8 cellular contexts compared by ENCODE assay signal in the genomic region with DNA sequence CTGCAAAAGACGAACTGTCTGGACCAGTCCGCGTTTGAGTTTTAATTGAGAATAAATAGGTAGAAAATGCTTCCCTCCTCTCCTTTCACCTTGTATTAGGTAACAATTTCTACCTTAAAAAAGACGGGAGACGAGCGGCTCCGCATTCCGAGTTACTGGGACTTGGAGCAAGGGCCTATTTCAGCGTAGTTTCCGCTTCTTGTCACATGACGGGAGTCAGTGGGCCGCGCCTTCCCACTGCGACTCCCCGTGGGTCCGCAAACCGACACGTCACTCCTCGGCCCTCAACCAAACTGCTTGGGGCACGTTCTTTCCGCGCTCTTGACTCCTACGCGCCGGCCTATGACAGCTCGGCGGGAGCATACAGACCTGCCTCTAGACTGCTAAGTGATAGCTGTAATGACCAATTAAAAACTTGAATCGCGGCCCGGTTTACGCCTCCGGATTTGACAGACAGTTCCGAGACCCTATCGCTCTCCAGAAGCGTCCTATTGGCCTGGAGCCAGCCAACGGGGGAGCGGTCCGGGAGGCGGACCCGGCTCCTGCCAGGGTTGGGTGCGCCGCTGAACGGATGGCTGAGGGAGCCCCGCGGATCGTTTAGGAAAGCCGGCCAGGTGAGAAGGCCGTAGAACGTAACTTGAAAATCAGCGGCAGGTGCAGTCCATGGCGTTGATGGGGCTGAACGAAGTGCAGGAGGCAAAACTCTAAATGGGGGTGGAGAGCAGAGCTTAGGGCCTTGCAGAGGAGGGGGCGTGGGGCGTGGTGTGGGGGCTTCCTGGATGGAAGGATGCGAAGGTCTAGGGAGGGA. TPM values are rescaled to one million over a fixed set of nuclear protein-coding genes. Genes with fewer than 3 reads are reported as not detected.
A peak's percentile ranks its signal among the peaks of the same experiment; 100 is the strongest.
DNase-seq lines count a peak whose midpoint lies in the region; ATAC-seq and TF ChIP-seq lines count a peak whose summit lies in the region.

A gene (plus strand): TSS at position 548 of the 808 bp plus-strand sequence. CDS start 3,064 bp downstream, outside the sequence.

- TF ChIP-seq CTCF in upper lobe of right lung (IDR thresholded peaks at IDR 0.05): no peak

- peak within 1 kb of the TSS; percentile 99 for H3K4me3 Mint-ChIP-seq in T-helper 17 cell

- peak within 1 kb of the TSS; percentile 99 for H3K27ac Mint-ChIP-seq in T-helper 17 cell

- peaks cover 20% of the 10 kb centered on the region for H3K4me1 ChIP-seq in upper lobe of right lung

- intact Hi-C loops in left cardiac atrium (cut with DNase I): loop anchor here in 1 of 2 donors (2.0 kb wide), 1 partner anchor 32 kb away; a partner anchor contains a TSS
- intact Hi-C loops in posterior vena cava (cut with DNase I): no loop called here
- intact Hi-C loops in upper lobe of right lung (cut with DNase I): no loop called here

- H3K9me3 ChIP-seq in T-helper 17 cell (ENCODE audit: control insufficient read depth, low read length, poor library complexity, severe bottlenecking) (no peaks in the 10 kb centered on the region), upper lobe of right lung (no peaks in the 10 kb centered on the region)

- peak; percentile 98 for ATAC-seq in HG02885 (IDR thresholded peaks at IDR 0.05; ENCODE audit: poor library complexity, unreplicated experiment)
- peak; percentile 94 for ATAC-seq in T-helper 17 cell
- ATAC-seq in left cardiac atrium: peak; percentile 98
- ATAC-seq in upper lobe of right lung: peak; percentile 98

- H3K27me3 Mint-ChIP-seq in T-helper 17 cell: no peaks in the 10 kb centered on the region

- TF ChIP-seq POLR2A in GM15510 (IDR thresholded peaks at IDR 0.05; ENCODE audit: borderline replicate concordance, extremely low read depth, insufficient read length): peak; percentile 63

- H3K27ac ChIP-seq in upper lobe of right lung: peak within 1 kb of the TSS; percentile 97

- H3K4me3 ChIP-seq in upper lobe of right lung: peak within 1 kb of the TSS; percentile 85

- H3K27me3 ChIP-seq in upper lobe of right lung: no peaks in the 10 kb centered on the region

- H3K36me3 ChIP-seq in upper lobe of right lung: peaks cover 11% of the 10 kb centered on the region

- H3K4me1 Mint-ChIP-seq in T-helper 17 cell: peaks cover 46% of the 10 kb centered on the region

- DNase-seq in NCI-H1694 treated with DMSO at 0.1 percent for 48 hours (lab: John Stamatoyannopoulos, UW) (peak; percentile 88), T-helper 17 cell (peak; percentile 89 to 97 (median 94)), amygdala (lab: John Stamatoyannopoulos, UW) (peak; percentile 72 to 100 (median 99)), left cardiac atrium (peak; percentile 100), posterior vena cava (ENCODE audit: low spot score) (peak; percentile 100), upper lobe of right lung (peak; percentile 100)

- H3K36me3 Mint-ChIP-seq in T-helper 17 cell (ENCODE audit: low read depth): peaks cover 6% of the 10 kb centered on the region

RNA-seq across cellular contexts. Expression of the gene that starts here (rescaled TPM):
- total RNA-seq in T-helper 17 cell (10 to 100 TPM; 54.8 to 61.4 TPM), left cardiac atrium (10 to 100 TPM; 84.1 to 90.3 TPM), posterior vena cava (100 to 1,000 TPM in 1 of 2 donors, 10 to 100 TPM in 1; 96.1 to 101 TPM), upper lobe of right lung (131 TPM)

Comparison
In these comparisons a context has a peak if more than half of its experiments do, and no peak if none do; other contexts are left out.
1. Peak in every context shown above with its lines: DNase-seq, ATAC-seq, H3K4me3 ChIP-seq and H3K27ac ChIP-seq.